ENCODE assay signal across 20 cellular contexts in the genomic region with DNA sequence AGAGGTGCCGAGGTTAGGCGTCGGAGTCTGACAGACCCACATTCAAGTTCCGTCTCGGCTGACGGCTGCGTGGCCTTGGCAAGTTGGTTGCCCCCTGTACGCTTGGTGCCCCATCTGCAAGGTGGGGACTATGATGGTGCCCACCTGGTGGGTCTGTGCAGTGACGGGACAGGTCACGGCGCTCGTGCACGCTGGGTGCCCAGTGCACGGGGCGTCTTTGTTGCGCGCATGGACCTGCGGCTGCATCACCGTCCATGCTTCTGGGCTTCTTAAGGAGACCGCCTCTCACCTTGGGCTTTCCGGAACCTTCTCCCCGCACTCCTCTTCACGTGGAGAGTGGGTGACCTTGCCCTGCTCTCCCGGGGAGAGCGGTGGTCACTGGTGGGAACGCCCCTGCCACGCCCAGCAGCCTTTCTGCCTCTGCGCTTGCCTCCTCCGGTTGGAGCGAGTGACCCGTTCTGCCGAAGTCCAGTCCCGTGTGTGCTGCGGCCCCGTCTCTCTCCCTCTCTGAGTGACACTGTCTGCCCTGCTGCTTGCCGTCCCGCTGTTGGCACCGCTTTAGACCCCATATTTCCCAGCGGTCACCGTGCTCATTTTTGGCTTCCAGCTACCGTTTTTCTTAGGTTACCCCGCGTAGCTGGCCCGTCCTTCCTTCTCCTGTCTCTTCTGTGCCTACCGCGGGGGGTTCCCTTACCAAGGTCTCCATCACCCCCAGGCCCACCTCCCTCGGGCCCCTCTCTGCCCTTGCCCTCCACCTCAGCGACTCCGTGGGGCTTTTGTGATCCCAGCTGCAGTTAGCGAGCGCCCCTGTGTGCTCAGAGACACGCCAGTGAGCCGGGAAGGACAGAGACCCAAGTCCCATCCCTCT. TPM values are rescaled to one million over a fixed set of nuclear protein-coding genes. Genes with fewer than 3 reads are reported as not detected.
A peak's percentile ranks its signal among the peaks of the same experiment; 100 is the strongest.
DNase-seq lines count a peak whose midpoint lies in the region; ATAC-seq and TF ChIP-seq lines count a peak whose summit lies in the region.
"Had no signal": no experiment of that assay in that cellular context is flagged by ENCODE, and none has a peak within 500 bp of the region (broad histone marks: within the 10 kb centered on the region; RNA-seq: fewer than 3 reads in every experiment).

No MANE protein-coding gene starts in this region.

- H3K18ac ChIP-seq in mesenchymal stem cell (ENCODE audit: low read depth in 1 of 2, low read length in 2 of 2), result no peak overlapping the region

- H3K23ac ChIP-seq in mesenchymal stem cell (ENCODE audit: low read length in 2 of 2), result peak overlapping the region in 1 of 2 experiments; percentile 84

- no peak overlapping the region for H3K9ac ChIP-seq in mesenchymal stem cell (ENCODE audit: low read length)

- peaks cover 0 to 25% of the 10 kb centered on the region in 2 experiments for H3K36me3 ChIP-seq in mesenchymal stem cell (ENCODE audit: control insufficient read depth in 1 of 2, insufficient read depth in 2 of 2, low read depth in 1 of 2, low read length in 2 of 2)

- H2AK5ac ChIP-seq in mesenchymal stem cell (ENCODE audit: low read length, severe bottlenecking), result peak overlapping the region; percentile 3

- H3K4me3 Mint-ChIP-seq in activated T-cell treated with anti-CD3 and anti-CD28 coated beads, Interleukin-2, amount 50 U/mL, for 24 hours, result no peak overlapping the region
- no peak overlapping the region for H3K4me3 Mint-ChIP-seq in dendritic cell treated with granulocyte-macrophage colony-stimulating factor and Interleukin-4, amounts not matched to agents 40 ng/mL and 50 ng/mL, for 4 days
- H3K4me3 Mint-ChIP-seq in stimulated activated effector memory CD8-positive, alpha-beta T cell treated with anti-CD3 and anti-CD28 coated beads, Interleukin-12 subunit alpha, Interleukin-12 subunit beta, amount 100 ng/mL, for 72 hours, result no peak overlapping the region
- H3K4me3 Mint-ChIP-seq: B cell; CD4-positive, alpha-beta T cell; HFFc6 had no signal

- no peak overlapping the region for H2BK5ac ChIP-seq in mesenchymal stem cell (ENCODE audit: low read depth, low read length, poor library complexity, severe bottlenecking)

- H3K79me1 ChIP-seq in mesenchymal stem cell (replicated peaks; ENCODE audit: low read length, poor library complexity, severe bottlenecking), result peaks cover 53% of the 10 kb centered on the region

- peak overlapping the region; percentile 7 for H4K91ac ChIP-seq in mesenchymal stem cell (ENCODE audit: low read length)

- no peak overlapping the region for H3K27ac Mint-ChIP-seq in activated T-cell treated with anti-CD3 and anti-CD28 coated beads, Interleukin-2, amount 50 U/mL, for 24 hours
- H3K27ac Mint-ChIP-seq in dendritic cell treated with granulocyte-macrophage colony-stimulating factor and Interleukin-4, amounts not matched to agents 40 ng/mL and 50 ng/mL, for 4 days, result peak overlapping the region; percentile 66
- H3K27ac Mint-ChIP-seq in stimulated activated effector memory CD8-positive, alpha-beta T cell treated with anti-CD3 and anti-CD28 coated beads, Interleukin-12 subunit alpha, Interleukin-12 subunit beta, amount 100 ng/mL, for 72 hours, result peak overlapping the region; percentile 71
- H3K27ac Mint-ChIP-seq: B cell; CD4-positive, alpha-beta T cell; HFFc6 had no signal

- peaks cover 14% of the 10 kb centered on the region for H3K4me1 ChIP-seq in mesenchymal stem cell (ENCODE audit: control insufficient read depth, insufficient read depth, low read depth, low read length)

- H3K14ac ChIP-seq in mesenchymal stem cell (ENCODE audit: low read length in 2 of 2), result no peak overlapping the region

- H2BK12ac ChIP-seq in mesenchymal stem cell (ENCODE audit: low read length in 2 of 2), result no peak overlapping the region

- H2BK15ac ChIP-seq in mesenchymal stem cell (ENCODE audit: low read depth, poor library complexity, severe bottlenecking), result no peak overlapping the region

- H3K4ac ChIP-seq in mesenchymal stem cell (ENCODE audit: low read depth in 1 of 2, low read length in 2 of 2), result no peak overlapping the region

- no peak overlapping the region for H2BK120ac ChIP-seq in mesenchymal stem cell (ENCODE audit: low read depth, low read length)

- POLR2A ChIA-PET in GM10248 (lab: Yijun Ruan, JAX), result no interaction called here

- H3K27me3 Mint-ChIP-seq in activated T-cell treated with anti-CD3 and anti-CD28 coated beads, Interleukin-2, amount 50 U/mL, for 24 hours, result no peaks in the 10 kb centered on the region
- H3K27me3 Mint-ChIP-seq in dendritic cell treated with granulocyte-macrophage colony-stimulating factor and Interleukin-4, amounts not matched to agents 40 ng/mL and 50 ng/mL, for 4 days, result no peaks in the 10 kb centered on the region
- H3K27me3 Mint-ChIP-seq: CD4-positive, alpha-beta T cell had no signal

- peaks cover 64% of the 10 kb centered on the region for H3K4me1 Mint-ChIP-seq in activated T-cell treated with anti-CD3 and anti-CD28 coated beads, Interleukin-2, amount 50 U/mL, for 24 hours (ENCODE audit: low read depth)
- H3K4me1 Mint-ChIP-seq in dendritic cell treated with granulocyte-macrophage colony-stimulating factor and Interleukin-4, amounts not matched to agents 40 ng/mL and 50 ng/mL, for 4 days (ENCODE audit: low read depth), result peaks cover 59% of the 10 kb centered on the region
- H3K4me1 Mint-ChIP-seq in stimulated activated effector memory CD8-positive, alpha-beta T cell treated with anti-CD3 and anti-CD28 coated beads, Interleukin-12 subunit alpha, Interleukin-12 subunit beta, amount 100 ng/mL, for 72 hours, result peaks cover 32% of the 10 kb centered on the region

- no peak for TF ChIP-seq CTCF in GM10248 (IDR thresholded peaks at IDR 0.05; ENCODE audit: control extremely low read depth, extremely low read depth, low read depth, missing control alignments)

- no peaks in the 10 kb centered on the region for H3K9me3 Mint-ChIP-seq in activated T-cell treated with anti-CD3 and anti-CD28 coated beads, Interleukin-2, amount 50 U/mL, for 24 hours
- no peaks in the 10 kb centered on the region for H3K9me3 Mint-ChIP-seq in dendritic cell treated with granulocyte-macrophage colony-stimulating factor and Interleukin-4, amounts not matched to agents 40 ng/mL and 50 ng/mL, for 4 days
- H3K9me3 Mint-ChIP-seq in stimulated activated effector memory CD8-positive, alpha-beta T cell treated with anti-CD3 and anti-CD28 coated beads, Interleukin-12 subunit alpha, Interleukin-12 subunit beta, amount 100 ng/mL, for 72 hours, result no peaks in the 10 kb centered on the region
- H3K9me3 Mint-ChIP-seq: CD4-positive, alpha-beta T cell; HFFc6 had no signal

- H3K36me3 Mint-ChIP-seq in activated T-cell treated with anti-CD3 and anti-CD28 coated beads, Interleukin-2, amount 50 U/mL, for 24 hours (ENCODE audit: low read depth), result peaks cover 24% of the 10 kb centered on the region
- H3K36me3 Mint-ChIP-seq in dendritic cell treated with granulocyte-macrophage colony-stimulating factor and Interleukin-4, amounts not matched to agents 40 ng/mL and 50 ng/mL, for 4 days (ENCODE audit: low read depth), result peaks cover 48% of the 10 kb centered on the region
- peaks cover 6% of the 10 kb centered on the region for H3K36me3 Mint-ChIP-seq in stimulated activated effector memory CD8-positive, alpha-beta T cell treated with anti-CD3 and anti-CD28 coated beads, Interleukin-12 subunit alpha, Interleukin-12 subunit beta, amount 100 ng/mL, for 72 hours

- H3K4me2 ChIP-seq in mesenchymal stem cell (ENCODE audit: low read length, poor library complexity, severe bottlenecking), result no peak overlapping the region

- DNase-seq in activated T-cell treated with anti-CD3 and anti-CD28 coated beads, Interleukin-2, amount 50 U/mL, for 24 hours, result peak; percentile 21
- no peak for DNase-seq in activated T-cell treated with anti-CD3 and anti-CD28 coated beads, Interleukin-2, amount 50 U/mL, for 48 hours
- DNase-seq in mesenchymal stem cell (no peak), OCI-M1 (lab: John Stamatoyannopoulos, UW) (no peak), GM10248 (ENCODE audit: extremely low spot score) (no peak)
- DNase-seq in stimulated activated effector memory CD8-positive, alpha-beta T cell treated with anti-CD3 and anti-CD28 coated beads, Interleukin-12 subunit alpha, Interleukin-12 subunit beta, amount 100 ng/mL, for 72 hours (ENCODE audit: low spot score in 2 of 2), result no peak
- DNase-seq: DMS79, HFFc6, MV-4-11, NCI-H1417 treated with DMSO at 0.1 percent for 48 hours, NCI-H1930, NCI-H2171, NCI-H446, RPMI8226 had no signal

- H3K27me3 ChIP-seq in mesenchymal stem cell (ENCODE audit: control insufficient read depth in 1 of 2, insufficient read depth in 1 of 2, low read length in 2 of 2), result no peaks in the 10 kb centered on the region

- H2AFZ ChIP-seq in mesenchymal stem cell (ENCODE audit: low read depth, low read length), result no peak overlapping the region

- 98% methylated on average over 53 of the region's 53 CpGs for WGBS in mesenchymal stem cell

- no peak overlapping the region for H3K27ac ChIP-seq in mesenchymal stem cell (ENCODE audit: low read length, poor library complexity, severe bottlenecking)
- H3K27ac ChIP-seq: 22Rv1, HL-60 had no signal

- H3K4me3 ChIP-seq in mesenchymal stem cell (ENCODE audit: insufficient read depth in 1 of 2, low read depth in 1 of 2, low read length in 2 of 2), result no peak overlapping the region

- intact Hi-C loops in dendritic cell treated with granulocyte-macrophage colony-stimulating factor and Interleukin-4, amounts not matched to agents 40 ng/mL and 50 ng/mL, for 4 days (cut with micrococcal nuclease), result loop anchor here (10.0 kb wide), 2 partner anchors 69 to 111 kb away; a partner anchor contains a TSS

- ATAC-seq in stimulated activated effector memory CD8-positive, alpha-beta T cell treated with anti-CD3 and anti-CD28 coated beads, Interleukin-12 subunit alpha, Interleukin-12 subunit beta, amount 100 ng/mL, for 72 hours, result no peak
- ATAC-seq in GM21528 (IDR thresholded peaks at IDR 0.05; ENCODE audit: low FRiP score, unreplicated experiment), result no peak

- no peak overlapping the region for H4K8ac ChIP-seq in mesenchymal stem cell (ENCODE audit: low read length)

- CTCF ChIA-PET in GM10248 (lab: Yijun Ruan, JAX), result interaction anchor here (2.0 kb wide), 1 partner anchor 11 kb away, joined by 6 read pairs; no protein-coding TSS in a partner anchor

- no peaks in the 10 kb centered on the region for H3K9me3 ChIP-seq in mesenchymal stem cell (ENCODE audit: control insufficient read depth, low read length)

RNA-seq across cellular contexts. Expression of a gene that starts 6.4 kb away (rescaled TPM):
- 8.0 TPM for polyA plus RNA-seq in mesenchymal stem cell (2013, experiment 1 of 2)
- 8.2 TPM for polyA plus RNA-seq in mesenchymal stem cell (2013, experiment 2 of 2)
